8 cellular contexts compared by ENCODE assay signal in the genomic region with DNA sequence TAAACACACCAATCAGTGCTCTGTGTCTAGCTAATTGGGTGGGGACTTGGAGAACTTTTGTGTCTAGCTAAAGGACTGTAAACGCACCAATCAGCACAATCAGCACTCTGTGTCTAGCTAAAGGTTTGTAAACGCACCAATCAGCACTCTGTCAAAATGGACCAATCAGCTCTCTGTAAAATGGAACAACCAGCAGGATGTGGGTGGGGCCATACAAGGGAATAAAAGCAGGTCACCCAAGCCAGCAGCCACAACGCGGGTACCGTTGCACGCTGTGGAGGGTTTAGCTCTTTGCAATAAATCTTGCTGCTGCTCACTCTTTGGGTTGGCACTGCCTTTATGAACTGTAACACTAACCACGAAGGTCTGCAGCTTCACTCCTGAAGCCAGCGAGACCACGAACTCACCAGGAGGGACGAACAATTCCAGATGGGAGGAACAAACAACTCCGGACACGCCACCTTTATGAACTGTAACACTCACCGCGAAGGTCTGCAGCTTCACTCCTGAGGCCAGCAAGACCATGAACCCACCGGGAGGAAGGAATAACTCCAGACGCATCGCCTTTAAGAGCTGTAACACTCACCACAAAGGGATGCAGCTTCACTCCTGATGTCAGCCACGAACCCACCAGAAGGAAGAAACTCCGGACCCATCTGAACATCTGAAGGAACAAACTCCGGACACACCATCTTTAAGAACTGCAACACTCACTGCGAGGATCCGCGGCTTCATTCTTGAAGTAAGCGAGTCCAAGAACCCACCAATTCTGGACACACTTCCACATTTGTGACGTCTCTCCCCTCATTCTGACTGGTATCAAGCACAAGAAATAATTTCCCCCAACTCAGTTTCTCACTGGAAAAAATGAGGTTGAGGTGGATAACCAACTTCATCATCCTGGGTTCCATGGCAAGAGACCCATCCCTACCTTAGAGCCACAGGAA.
DNase-seq lines count a peak whose midpoint lies in the region; ATAC-seq and TF ChIP-seq lines count a peak whose summit lies in the region.
"Not testable (repeated sequence)": the region's sequence is repeated elsewhere in the genome, so short reads cannot be mapped to it uniquely, and the experiment has no call there.

No MANE protein-coding gene starts in this region.

- peak overlapping the region; percentile 85 for H3K4me3 Mint-ChIP-seq in T-helper 1 cell treated with Interleukin-12 subunit alpha and Interleukin-12 subunit beta and Interleukin-4 antibody, amounts not matched to agents 30 μg/mL and 1 μg/mL, for 36 hours
- H3K4me3 Mint-ChIP-seq in natural killer cell, result peak overlapping the region; percentile 92

- TF ChIP-seq CTCF in astrocyte of the spinal cord (IDR thresholded peaks at IDR 0.05; ENCODE audit: low read depth, low read length); natural killer cell (IDR thresholded peaks at IDR 0.05): not testable (repeated sequence)

- ATAC-seq in GM21381 (IDR thresholded peaks at IDR 0.05; ENCODE audit: unreplicated experiment) (peak; percentile 29), HG03095 (IDR thresholded peaks at IDR 0.05; ENCODE audit: unreplicated experiment) (peak; percentile 13), natural killer cell (peak; percentile 53 to 65 (median 57))

- H3K27me3 Mint-ChIP-seq in T-helper 1 cell treated with Interleukin-12 subunit alpha and Interleukin-12 subunit beta and Interleukin-4 antibody, amounts not matched to agents 30 μg/mL and 1 μg/mL, for 36 hours (ENCODE audit: low read depth); natural killer cell (ENCODE audit: low read depth in 2 of 2): not testable (repeated sequence)

- DNase-seq in activated T-cell treated with anti-CD3 and anti-CD28 coated beads for 1 hour (ENCODE audit: low read depth) (peak; percentile 44), astrocyte of the spinal cord (ENCODE audit: low read depth, low spot score) (peak; percentile 31), natural killer cell (peak; percentile 60)
- peak; percentile 41 for DNase-seq in stimulated activated CD8-positive, alpha-beta memory T cell treated with anti-CD3 and anti-CD28 coated beads, Interleukin-12 subunit alpha, Interleukin-12 subunit beta, amount 100 ng/mL, for 4 hours (ENCODE audit: low read depth)

- H3K36me3 ChIP-seq in BLaER1, result not testable (repeated sequence)

- peak overlapping the region; percentile 50 for H3K4me2 ChIP-seq in BLaER1

- H4K20me1 ChIP-seq in BLaER1, result not testable (repeated sequence)

- intact Hi-C loops in natural killer cell (cut with micrococcal nuclease), result loop anchor here (1.0 to 2.0 kb wide), 4 partner anchors 90 to 275 kb away; no protein-coding TSS in a partner anchor

- H3K27ac Mint-ChIP-seq in T-helper 1 cell treated with Interleukin-12 subunit alpha and Interleukin-12 subunit beta and Interleukin-4 antibody, amounts not matched to agents 30 μg/mL and 1 μg/mL, for 36 hours, result peak overlapping the region; percentile 86
- peak overlapping the region; percentile 86 to 93 for H3K27ac Mint-ChIP-seq in natural killer cell

- not testable (repeated sequence) for H3K27me3 ChIP-seq in BLaER1

- H3K27ac ChIP-seq in BLaER1, result not testable (repeated sequence)

- H3K9me3 ChIP-seq in BLaER1, result not testable (repeated sequence)

- peaks cover 10% of the 10 kb centered on the region for H3K4me1 ChIP-seq in BLaER1

- H3K9me3 Mint-ChIP-seq in T-helper 1 cell treated with Interleukin-12 subunit alpha and Interleukin-12 subunit beta and Interleukin-4 antibody, amounts not matched to agents 30 μg/mL and 1 μg/mL, for 36 hours; natural killer cell: not testable (repeated sequence)

- in situ Hi-C loops in astrocyte of the spinal cord (cut with HindIII; ENCODE audit: low sequenced_read_pairs), result not testable (repeated sequence)

- not testable (repeated sequence) for H3K4me3 ChIP-seq in BLaER1; astrocyte of the spinal cord (ENCODE audit: low read depth, low read length)

- H3K9ac ChIP-seq in BLaER1, result not testable (repeated sequence)

- H3K36me3 Mint-ChIP-seq in T-helper 1 cell treated with Interleukin-12 subunit alpha and Interleukin-12 subunit beta and Interleukin-4 antibody, amounts not matched to agents 30 μg/mL and 1 μg/mL, for 36 hours (ENCODE audit: low read depth); natural killer cell: not testable (repeated sequence)

- peaks cover 25% of the 10 kb centered on the region for H3K4me1 Mint-ChIP-seq in T-helper 1 cell treated with Interleukin-12 subunit alpha and Interleukin-12 subunit beta and Interleukin-4 antibody, amounts not matched to agents 30 μg/mL and 1 μg/mL, for 36 hours (ENCODE audit: low read depth)
- peaks cover 18% of the 10 kb centered on the region in 2 donors for H3K4me1 Mint-ChIP-seq in natural killer cell
